Comparison of ENCODE assay signal across 16 cellular contexts in genomic region chr3:100426029-100426682, GRCh38. TPM values are rescaled to one million over a fixed set of nuclear protein-coding genes. Genes with fewer than 3 reads are reported as not detected.
DNase-seq lines count a peak whose midpoint lies in the region; ATAC-seq, FAIRE-seq and TF ChIP-seq lines count a peak whose summit lies in the region.
"Had no signal": no experiment of that assay in that cellular context is flagged by ENCODE, and none has a peak within 500 bp of the region (broad histone marks: within the 10 kb centered on the region; RNA-seq: fewer than 3 reads in every experiment).

No MANE protein-coding gene starts in this region.

- H3K27me3 ChIP-seq in bronchial epithelial cell (ENCODE audit: control insufficient read depth, insufficient read depth, low read length) (no peaks in the 10 kb centered on the region), testis (no peaks in the 10 kb centered on the region)
- H3K27me3 ChIP-seq: SJCRH30 had no signal

- H3K9me3 ChIP-seq in A549 (no peaks in the 10 kb centered on the region), testis (no peaks in the 10 kb centered on the region)
- H3K9me3 ChIP-seq: SJCRH30 had no signal

- POLR2A ChIA-PET in A549 (lab: Yijun Ruan, JAX), result no interaction called here

- TF ChIP-seq POLR2A in A549 (IDR thresholded peaks at IDR 0.05; ENCODE audit: low read length) (no peak), testis (IDR thresholded peaks at IDR 0.05) (no peak)

- TF ChIP-seq RAD21 in A549 (conservative IDR thresholded peaks at IDR 0.05 in 1 of 2, IDR thresholded peaks at IDR 0.05 in 1 of 2), result no peak

- no peak for ATAC-seq in A549
- ATAC-seq in left colon, result peak; percentile 100
- no peak for ATAC-seq in HG02588 (IDR thresholded peaks at IDR 0.05; ENCODE audit: unreplicated experiment)

- H3K4me1 ChIP-seq in A549, result peaks cover 13% of the 10 kb centered on the region
- no peaks in the 10 kb centered on the region for H3K4me1 ChIP-seq in testis

- intact Hi-C loops in left colon (cut with DNase I, micrococcal nuclease) (no loop called here), testis (cut with DNase I; ENCODE audit: low total_unique reads) (no loop called here)

- no peaks in the 10 kb centered on the region for H3K36me3 ChIP-seq in bronchial epithelial cell (ENCODE audit: control insufficient read depth, insufficient read depth, low read length)
- H3K36me3 ChIP-seq in testis (ENCODE audit: low read depth, missing control alignments), result no peaks in the 10 kb centered on the region
- H3K36me3 ChIP-seq: SJCRH30 had no signal

- peak overlapping the region; percentile 43; the same call in 2 of the 3 replicates for H3K4me2 ChIP-seq in A549

- no peak overlapping the region for H3K27ac ChIP-seq in A549
- H3K27ac ChIP-seq in testis, result no peak overlapping the region
- H3K27ac ChIP-seq: RWPE1, SJCRH30 had no signal

- 55% methylated on average over 8 of the region's 8 CpGs for WGBS in A549 (ENCODE audit: missing lambda C conversion rate)
- WGBS in testis, 2 donors, result 50 to 63% methylated on average over 8 of the region's 8 CpGs

- FAIRE-seq in A549 (lab: Jason Lieb, UNC) (no peak), bronchial epithelial cell (lab: Jason Lieb, UNC) (peak; percentile 60)
- FAIRE-seq: A204.1 had no signal

- DNase-seq in A549 (ENCODE audit: low read depth in 1 of 2, low spot score in 1 of 2) (no peak), HuH-7 (ENCODE audit: low spot score) (peak; percentile 10), bronchial epithelial cell (ENCODE audit: low read depth) (no peak), left colon (no peak), midbrain (lab: John Stamatoyannopoulos, UW) (no peak), testis (no peak)
- no peak for DNase-seq in activated CD8-positive, alpha-beta memory T cell treated with anti-CD3 and anti-CD28 coated beads, Interleukin-2, amount 50 U/mL, for 4 hours
- DNase-seq: C1 segment of cervical spinal cord, EL, NCI-H1105 treated with DMSO at 0.1 percent for 48 hours, NCI-H187, NCI-H524 treated with DMSO at 0.1 percent for 48 hours, SJCRH30 had no signal

- TF ChIP-seq CTCF in A549 (IDR thresholded peaks at IDR 0.05) (no peak), bronchial epithelial cell (IDR thresholded peaks at IDR 0.05; ENCODE audit: insufficient read depth, low read length, severe bottlenecking) (no peak), testis (IDR thresholded peaks at IDR 0.05) (no peak)

- TF ChIP-seq EP300 in A549 (IDR thresholded peaks at IDR 0.05), result no peak

- H3K4me3 ChIP-seq in A549, result no peak overlapping the region
- no peak overlapping the region for H3K4me3 ChIP-seq in bronchial epithelial cell (ENCODE audit: low read depth, low read length)
- no peak overlapping the region for H3K4me3 ChIP-seq in testis
- H3K4me3 ChIP-seq: SJCRH30 had no signal

- CTCF ChIA-PET in A549 (lab: Yijun Ruan, JAX), result interaction anchor here (0.9 kb wide), 1 partner anchor 164 kb away, joined by 3 read pairs; no protein-coding TSS in a partner anchor

TF ChIP-seq in A549, 52 proteins besides CTCF, POLR2A, EP300 and RAD21:
- TF ChIP-seq HDAC2 (IDR thresholded peaks at IDR 0.05) (no peak), GATA3 (IDR thresholded peaks at IDR 0.05; ENCODE audit: borderline replicate concordance) (no peak), TP53 (CRISPR knock-in tag; IDR thresholded peaks at IDR 0.05) (no peak), FOXS1 (CRISPR knock-in tag; IDR thresholded peaks at IDR 0.05) (no peak), ZNF302 (CRISPR knock-in tag; IDR thresholded peaks at IDR 0.05) (no peak), ZFP36 (IDR thresholded peaks at IDR 0.05; ENCODE audit: borderline replicate concordance, partially characterized antibody) (no peak), E2F6 (IDR thresholded peaks at IDR 0.05; ENCODE audit: borderline replicate concordance, low read depth) (no peak), CBX8 (IDR thresholded peaks at IDR 0.05) (no peak), MAZ (IDR thresholded peaks at IDR 0.05; ENCODE audit: borderline replicate concordance, low read depth, low read length) (no peak), POLR2AphosphoS2 (conservative IDR thresholded peaks at IDR 0.05; ENCODE audit: low read length) (no peak), EHMT2 (IDR thresholded peaks at IDR 0.05; ENCODE audit: low read depth) (no peak), TFCP2L1 (CRISPR knock-in tag; IDR thresholded peaks at IDR 0.05) (no peak), CEBPB (IDR thresholded peaks at IDR 0.05) (no peak), NPAS2 (CRISPR knock-in tag; IDR thresholded peaks at IDR 0.05; ENCODE audit: borderline replicate concordance) (no peak), RNF2 (IDR thresholded peaks at IDR 0.05; ENCODE audit: borderline replicate concordance, low read depth) (no peak)

RNA-seq across cellular contexts. Expression of gene LNP1, which starts 24.8 kb away (rescaled TPM):
- polyA plus RNA-seq in A549 (2011; rRNA removed) (1.2 and 2.0 TPM in 2 replicates), A549 (2017; fragmentation: RNase III; extraction: RNeasy Plus Mini Kit Qiagen cat#74134 plus additional on column Dnase treatment) (1.3 to 1.8 TPM (median 1.6 TPM) in 3 replicates), testis (ENCODE audit: insufficient read depth, low read depth, low replicate concordance) (57.6 TPM)
- polyA plus RNA-seq in A549 (2012; cell fraction: cytosol; rRNA removed), result 0.91 and 1.2 TPM in 2 replicates
- polyA plus RNA-seq in A549 (2012; cell fraction: nucleus; rRNA removed), result 0.53 and 1.0 TPM in 2 replicates
- 2.3 and 3.9 TPM in 2 replicates for polyA minus RNA-seq in A549 (2011; rRNA and poly(A)+ RNA removed)
- total RNA-seq in bronchial epithelial cell (0.51 and 1.1 TPM in 2 replicates), left colon (1 to 10 TPM; 1.0 to 1.1 TPM), testis (10 to 100 TPM; 14.1 to 20.9 TPM)

RNA-seq across cellular contexts. Expression of gene TOMM70, which starts 25.3 kb away (rescaled TPM):
- polyA plus RNA-seq in A549 (2011; rRNA removed), result 48.6 and 61.8 TPM in 2 replicates
- 14.8 and 16.5 TPM in 2 replicates for polyA plus RNA-seq in A549 (2012; cell fraction: cytosol; rRNA removed)
- 11.7 and 12.6 TPM in 2 replicates for polyA plus RNA-seq in A549 (2012; cell fraction: nucleus; rRNA removed)
- 49.1 to 55.4 TPM (median 49.3 TPM) in 3 replicates for polyA plus RNA-seq in A549 (2017; fragmentation: RNase III; extraction: RNeasy Plus Mini Kit Qiagen cat#74134 plus additional on column Dnase treatment)
- polyA minus RNA-seq in A549 (2011; rRNA and poly(A)+ RNA removed), result 17.5 and 19.5 TPM in 2 replicates
- total RNA-seq in bronchial epithelial cell, result 33.4 and 40.8 TPM in 2 replicates
- 10 to 100 TPM; 38.0 to 45.3 TPM for total RNA-seq in left colon
- 10 to 100 TPM; 32.9 to 35.4 TPM for total RNA-seq in testis
- polyA plus RNA-seq in testis (ENCODE audit: insufficient read depth, low read depth, low replicate concordance), result 43.3 TPM
